ENCODE assay signal across 25 cellular contexts in the genomic region with DNA sequence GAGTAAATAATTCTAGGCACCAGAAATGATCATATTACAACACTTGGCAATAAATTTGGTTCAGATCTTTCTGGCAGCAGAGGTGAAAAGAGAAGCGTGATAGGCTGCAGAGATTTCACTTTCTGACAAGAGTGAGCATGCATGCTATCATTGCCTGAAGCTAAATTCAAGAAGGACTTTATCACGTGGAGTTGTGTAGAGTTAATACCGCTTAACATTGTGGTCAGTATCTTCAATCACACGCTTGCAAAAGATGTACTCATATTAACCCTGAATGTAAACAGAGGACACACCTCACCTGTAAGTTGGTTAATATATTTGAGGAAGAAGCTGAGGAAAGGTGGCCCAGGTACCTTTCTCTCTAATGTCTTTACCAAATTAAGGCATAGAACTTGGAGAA. TPM values are rescaled to one million over a fixed set of nuclear protein-coding genes. Genes with fewer than 3 reads are reported as not detected.
DNase-seq lines count a peak whose midpoint lies in the region; ATAC-seq, FAIRE-seq and TF ChIP-seq lines count a peak whose summit lies in the region.
"Had no signal": no experiment of that assay in that cellular context is flagged by ENCODE, and none has a peak within 500 bp of the region (broad histone marks: within the 10 kb centered on the region; RNA-seq: fewer than 3 reads in every experiment).

No MANE protein-coding gene starts in this region.

- FAIRE-seq in bronchial epithelial cell (lab: Jason Lieb, UNC), result peak; percentile 83
- FAIRE-seq: H1, TTC549 had no signal

- no peak for TF ChIP-seq POLR2A in upper lobe of left lung (IDR thresholded peaks at IDR 0.05)

- TF ChIP-seq CTCF in bronchial epithelial cell (IDR thresholded peaks at IDR 0.05; ENCODE audit: insufficient read depth, low read length, severe bottlenecking) (no peak), upper lobe of left lung (IDR thresholded peaks at IDR 0.05) (no peak)

- DNase-seq in NCI-H2107 (lab: John Stamatoyannopoulos, UW) (peak; percentile 0), NCI-H2107 treated with DMSO at 0.1 percent for 48 hours (lab: John Stamatoyannopoulos, UW; ENCODE audit: unreplicated experiment) (no peak), NCI-H2196 treated with DMSO at 0.1 percent for 48 hours (lab: John Stamatoyannopoulos, UW; ENCODE audit: unreplicated experiment) (peak; percentile 34), bronchial epithelial cell (ENCODE audit: low read depth) (peak; percentile 88), upper lobe of left lung (no peak)
- no peak for DNase-seq in effector memory CD4-positive, alpha-beta T cell
- DNase-seq: 8988T; activated T-cell treated with anti-CD3 and anti-CD28 coated beads, Interleukin-2, amount 50 U/mL, for 24 hours; amniotic stem cell; Caco-2; glutamatergic neuron; KG1; naive B cell; NCI-H1092; NCI-H2081; NCI-H526 treated with DMSO at 0.1 percent for 48 hours; retina; SIG-M5; stimulated activated CD4-positive, alpha-beta T cell treated with anti-CD3 and anti-CD28 coated beads, Interleukin-4, amount 100 ng/mL, for 24 hours had no signal

- no peaks in the 10 kb centered on the region for H3K9me3 ChIP-seq in upper lobe of left lung
- H3K9me3 ChIP-seq in effector memory CD4-positive, alpha-beta T cell (ENCODE audit: control insufficient read depth, low read length), result no peaks in the 10 kb centered on the region
- H3K9me3 ChIP-seq: Caco-2, tibial nerve had no signal

- H3K36me3 ChIP-seq in bronchial epithelial cell (ENCODE audit: control insufficient read depth, insufficient read depth, low read length) (no peaks in the 10 kb centered on the region), upper lobe of left lung (no peaks in the 10 kb centered on the region)
- no peaks in the 10 kb centered on the region for H3K36me3 ChIP-seq in effector memory CD4-positive, alpha-beta T cell (ENCODE audit: control insufficient read depth, insufficient read depth, low read length)
- H3K36me3 ChIP-seq: tibial nerve had no signal

- ATAC-seq in upper lobe of left lung (ENCODE audit: low FRiP score in 2 of 2) (no peak), GM18873 (IDR thresholded peaks at IDR 0.05; ENCODE audit: low FRiP score, unreplicated experiment) (no peak), HG03565 (IDR thresholded peaks at IDR 0.05; ENCODE audit: unreplicated experiment) (no peak)

- peak overlapping the region; percentile 71 to 79 (median 76) for H3K27ac ChIP-seq in upper lobe of left lung
- H3K27ac ChIP-seq in effector memory CD4-positive, alpha-beta T cell (ENCODE audit: insufficient read depth, low read length, poor library complexity, severe bottlenecking), result no peak overlapping the region
- H3K27ac ChIP-seq: coronary artery had no signal

- no peak for TF ChIP-seq EP300 in upper lobe of left lung (IDR thresholded peaks at IDR 0.05)

- WGBS in upper lobe of left lung, 2 donors, result 51 to 76% methylated on average over 4 of the region's 4 CpGs

- no peak overlapping the region for H3K4me3 ChIP-seq in bronchial epithelial cell (ENCODE audit: low read depth, low read length)
- H3K4me3 ChIP-seq in upper lobe of left lung, result no peak overlapping the region
- H3K4me3 ChIP-seq in effector memory CD4-positive, alpha-beta T cell (ENCODE audit: insufficient read depth, low read depth, low read length, poor library complexity, severe bottlenecking), result no peak overlapping the region
- H3K4me3 ChIP-seq: coronary artery, tibial nerve had no signal

- H3K27me3 ChIP-seq in bronchial epithelial cell (ENCODE audit: control insufficient read depth, insufficient read depth, low read length) (no peaks in the 10 kb centered on the region), upper lobe of left lung (no peaks in the 10 kb centered on the region)
- no peaks in the 10 kb centered on the region for H3K27me3 ChIP-seq in effector memory CD4-positive, alpha-beta T cell (replicated peaks; ENCODE audit: control insufficient read depth, insufficient read depth, low read length, poor library complexity, severe bottlenecking)
- H3K27me3 ChIP-seq: tibial nerve had no signal

- peaks cover 0 to 17% (median 10%) of the 10 kb centered on the region in 4 donors for H3K4me1 ChIP-seq in upper lobe of left lung
- H3K4me1 ChIP-seq in effector memory CD4-positive, alpha-beta T cell (ENCODE audit: control insufficient read depth, insufficient read depth, low read length, poor library complexity, severe bottlenecking), result no peaks in the 10 kb centered on the region
- H3K4me1 ChIP-seq: Caco-2, tibial nerve had no signal

RNA-seq across cellular contexts. Expression of a gene that starts 31.4 kb away (rescaled TPM):
- 26.6 and 34.5 TPM in 2 replicates for total RNA-seq in bronchial epithelial cell
- total RNA-seq in upper lobe of left lung, result 10 to 100 TPM; 59.4 to 93.2 (median 79.4) TPM

Comparison
In these comparisons a context has a peak if more than half of its experiments do, and no peak if none do; other contexts are left out.
1. DNase-seq: peak in NCI-H2107 (single experiment), NCI-H2196 treated with DMSO at 0.1 percent for 48 hours (single experiment) and bronchial epithelial cell (single experiment); none in NCI-H2107 treated with DMSO at 0.1 percent for 48 hours (single experiment), upper lobe of left lung (0 of 2) and effector memory CD4-positive, alpha-beta T cell (0 of 3).